In the genomic region with DNA sequence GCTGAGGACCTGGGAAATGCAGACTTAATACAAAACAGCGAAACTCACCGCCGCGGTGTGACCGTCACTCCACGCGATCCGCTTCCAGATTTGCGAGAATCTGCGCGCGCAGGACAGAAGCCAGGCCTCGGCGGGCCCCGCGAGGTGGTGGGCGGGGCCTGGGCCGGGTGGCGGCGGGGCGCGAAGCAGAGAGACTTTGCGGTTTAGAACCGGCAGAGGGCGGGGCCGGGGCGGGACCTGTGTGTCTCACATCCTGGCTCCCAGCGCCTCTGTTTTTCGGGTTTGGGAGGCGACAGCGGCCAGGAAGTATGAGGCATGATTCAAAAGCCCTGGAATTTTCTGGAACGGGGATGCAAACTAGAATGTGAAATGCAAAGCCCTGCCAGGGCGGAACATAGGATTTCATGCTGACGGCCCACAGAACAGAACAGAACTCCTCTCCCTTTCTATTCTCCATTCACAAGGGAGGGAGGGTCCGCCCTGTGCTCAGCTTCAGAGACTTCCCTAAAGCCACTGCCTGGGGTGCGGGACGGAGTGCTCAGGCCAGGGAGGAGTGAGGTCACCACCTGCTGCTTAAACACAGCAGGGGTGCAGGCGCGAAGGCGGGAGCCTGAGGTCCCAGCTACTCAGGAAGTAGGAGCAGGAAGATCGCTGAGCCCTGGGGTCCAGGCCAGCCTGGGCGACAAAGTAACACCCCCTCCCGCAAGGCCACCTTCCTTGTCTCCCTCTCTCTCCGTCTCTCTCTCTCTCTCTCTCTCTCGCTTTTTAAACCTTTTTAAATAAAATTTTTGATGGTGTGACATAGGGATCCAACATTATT, we compare ENCODE assay signal across 7 cellular contexts. TPM values are rescaled to one million over a fixed set of nuclear protein-coding genes. Genes with fewer than 3 reads are reported as not detected.
A peak's percentile ranks its signal among the peaks of the same experiment; 100 is the strongest.
DNase-seq lines count a peak whose midpoint lies in the region; ATAC-seq, FAIRE-seq and TF ChIP-seq lines count a peak whose summit lies in the region.

No MANE protein-coding gene starts in this region.

- peak overlapping the region; percentile 96 to 97 for H3K4me3 ChIP-seq in kidney (ENCODE audit: low read length in 2 of 2)

- no peak for TF ChIP-seq CTCF in kidney (IDR thresholded peaks at IDR 0.05; ENCODE audit: borderline replicate concordance, extremely low read depth, insufficient read depth)

- DNase-seq in NCI-H2196 treated with DMSO at 0.1 percent for 48 hours (lab: John Stamatoyannopoulos, UW; ENCODE audit: unreplicated experiment) (peak; percentile 82), cerebellum (ENCODE audit: low spot score) (peak; percentile 94), kidney (peak; percentile 98)
- DNase-seq in activated CD4-positive, alpha-beta T cell treated with anti-CD3 and anti-CD28 coated beads for 24 hours (ENCODE audit: low read depth in 2 of 2): peak; percentile 85 to 86
- peak; percentile 80 to 86 (median 85) for DNase-seq in stimulated activated CD4-positive, alpha-beta T cell treated with anti-CD3 and anti-CD28 coated beads, Interleukin-12 subunit alpha, Interleukin-12 subunit beta, amount 100 ng/mL, for 48 hours (ENCODE audit: low read depth in 2 of 3, low spot score in 1 of 3)

- peaks cover 0 to 7% of the 10 kb centered on the region in 2 donors for H3K4me1 ChIP-seq in kidney (ENCODE audit: control insufficient read depth in 1 of 2, insufficient read depth in 1 of 2, low read depth in 1 of 2, low read length in 2 of 2)

- no peaks in the 10 kb centered on the region for H3K9me3 ChIP-seq in kidney (ENCODE audit: control insufficient read depth in 1 of 2, low read length in 2 of 2)

- ATAC-seq in GM18861 (IDR thresholded peaks at IDR 0.05; ENCODE audit: unreplicated experiment) (peak; percentile 80), HG03097 (IDR thresholded peaks at IDR 0.05; ENCODE audit: low FRiP score, unreplicated experiment) (peak; percentile 75)

- H3K27ac ChIP-seq in kidney (ENCODE audit: low read depth in 2 of 2, low read length in 2 of 2): peak overlapping the region; percentile 90 to 98

- peak overlapping the region; percentile 85 to 99 for H3K9ac ChIP-seq in kidney (ENCODE audit: low read length in 2 of 2)

- H3K36me3 ChIP-seq in kidney (ENCODE audit: control insufficient read depth in 1 of 2, insufficient read depth in 2 of 2, low read length in 2 of 2): no peaks in the 10 kb centered on the region

- FAIRE-seq in kidney (lab: Jason Lieb, UNC): no peak

- intact Hi-C loops in kidney (cut with DNase I): no loop called here

RNA-seq across cellular contexts. Expression of gene ZNF611, which starts 44.2 kb away (rescaled TPM):
- 31.9 TPM for total RNA-seq in cerebellum
- total RNA-seq in kidney: 42.7 TPM
- 3.6 TPM for polyA plus RNA-seq in kidney (ENCODE audit: insufficient read depth, low read depth, low replicate concordance)

RNA-seq across cellular contexts. Expression of gene ZNF83, which starts 52.5 kb away (rescaled TPM):
- total RNA-seq in cerebellum (77.8 TPM), kidney (90.4 TPM)
- 51.8 TPM for polyA plus RNA-seq in kidney (ENCODE audit: insufficient read depth, low read depth, low replicate concordance)

Comparison
In these comparisons a context has a peak if more than half of its experiments do, and no peak if none do; other contexts are left out.
1. Peak in every context shown above with its lines: DNase-seq, ATAC-seq, H3K4me3 ChIP-seq and H3K27ac ChIP-seq.